ENCODE assay signal across 22 cellular contexts in the genomic region with DNA sequence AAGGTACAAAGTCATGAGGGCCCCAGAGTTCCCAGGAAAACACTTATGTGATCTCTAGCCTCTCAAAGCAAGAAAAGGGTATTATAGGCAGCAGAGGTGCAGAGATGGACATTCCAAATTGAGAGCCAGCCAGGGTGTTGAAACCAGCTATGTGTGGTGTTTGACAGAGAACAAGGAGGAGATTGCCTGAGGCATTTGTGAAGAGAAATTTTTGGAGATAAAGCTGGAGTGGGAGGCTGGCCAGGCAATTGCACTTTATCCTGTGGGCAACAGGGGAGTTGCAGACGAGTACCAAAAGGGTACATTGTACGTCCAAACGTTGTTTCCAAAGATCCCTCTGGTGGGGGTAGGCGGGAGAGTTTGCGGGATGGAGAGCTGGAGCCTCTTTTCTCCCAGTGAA. TPM values are rescaled to one million over a fixed set of nuclear protein-coding genes. Genes with fewer than 3 reads are reported as not detected.
DNase-seq lines count a peak whose midpoint lies in the region; ATAC-seq, FAIRE-seq and TF ChIP-seq lines count a peak whose summit lies in the region.
"Had no signal": no experiment of that assay in that cellular context is flagged by ENCODE, and none has a peak within 500 bp of the region (broad histone marks: within the 10 kb centered on the region; RNA-seq: fewer than 3 reads in every experiment).

No MANE protein-coding gene starts in this region.

- TF ChIP-seq EP300 in HepG2 (IDR thresholded peaks at IDR 0.05; ENCODE audit: low read depth in 2 of 2, low read length in 2 of 2), result no peak
- no peak for TF ChIP-seq EP300 in HepG2 (CRISPR knock-in tag; IDR thresholded peaks at IDR 0.05; ENCODE audit: borderline replicate concordance)

- no peak overlapping the region for H3K4me3 ChIP-seq in HepG2 (replicated peaks in 1 of 3; ENCODE audit: insufficient read depth in 1 of 3, low read depth in 2 of 3, low read length in 3 of 3)
- no peak overlapping the region for H3K4me3 ChIP-seq in right lobe of liver
- H3K4me3 ChIP-seq: GM23338, HAP-1, Peyer's patch, SK-N-MC had no signal

- TF ChIP-seq CTCF in HepG2 (CRISPR knock-in tag; IDR thresholded peaks at IDR 0.05) (no peak), right lobe of liver (IDR thresholded peaks at IDR 0.05) (no peak), RWPE1 (conservative IDR thresholded peaks at IDR 0.05; ENCODE audit: low read depth) (no peak), endothelial cell (IDR thresholded peaks at IDR 0.05; ENCODE audit: unreplicated experiment) (no peak)

- peaks cover 6% of the 10 kb centered on the region; the same call in 1 of the 2 replicates for H4K20me1 ChIP-seq in HepG2 (ENCODE audit: insufficient read depth, low read length)

- peak; percentile 49 for FAIRE-seq in HepG2 (lab: Jason Lieb, UNC)
- FAIRE-seq: GM12892 had no signal

- H3K36me3 ChIP-seq in HepG2 (replicated peaks in 1 of 2; ENCODE audit: control insufficient read depth in 1 of 2, insufficient read depth in 2 of 2, low read length in 2 of 2) (no peaks in the 10 kb centered on the region), right lobe of liver (no peaks in the 10 kb centered on the region)
- H3K36me3 ChIP-seq: HAP-1, Peyer's patch had no signal

- TF ChIP-seq POLR2A in HepG2 (IDR thresholded peaks at IDR 0.05; ENCODE audit: insufficient read depth in 1 of 2, low read depth in 2 of 2, low read length in 2 of 2), result no peak
- TF ChIP-seq POLR2A in right lobe of liver (IDR thresholded peaks at IDR 0.05), result no peak

- H3K36me3 Mint-ChIP-seq in endothelial cell (ENCODE audit: low read depth, unreplicated experiment), result no peaks in the 10 kb centered on the region
- H3K36me3 Mint-ChIP-seq: CD4-positive, CD25-positive, alpha-beta regulatory T cell had no signal

- H3K9me3 ChIP-seq in HepG2 (ENCODE audit: low read length) (no peaks in the 10 kb centered on the region), right lobe of liver (no peaks in the 10 kb centered on the region)
- H3K9me3 ChIP-seq: HAP-1, Peyer's patch had no signal

- peaks cover 44% of the 10 kb centered on the region for H3K4me1 ChIP-seq in HepG2 (ENCODE audit: insufficient read depth, low read length)
- no peaks in the 10 kb centered on the region for H3K4me1 ChIP-seq in right lobe of liver
- H3K4me1 ChIP-seq: HAP-1, Peyer's patch had no signal

- H3K9ac ChIP-seq in HepG2 (ENCODE audit: insufficient read depth, low read depth, low read length), result no peak overlapping the region

- H3K27me3 ChIP-seq in HepG2 (ENCODE audit: control insufficient read depth in 1 of 2, insufficient read depth in 2 of 2, low read length in 2 of 2), result no peaks in the 10 kb centered on the region; a peak in 1 of 5 replicates
- H3K27me3 ChIP-seq in right lobe of liver, result no peaks in the 10 kb centered on the region
- H3K27me3 ChIP-seq: Peyer's patch had no signal

- H3K27ac Mint-ChIP-seq in endothelial cell (ENCODE audit: unreplicated experiment), result no peak overlapping the region
- H3K27ac Mint-ChIP-seq: CD4-positive, CD25-positive, alpha-beta regulatory T cell; GM23338 had no signal

- peaks cover 4% of the 10 kb centered on the region for H3K27me3 Mint-ChIP-seq in endothelial cell (ENCODE audit: unreplicated experiment)

- DNase-seq in HepG2 (ENCODE audit: low spot score) (no peak), right lobe of liver (no peak), OCI-M1 (lab: John Stamatoyannopoulos, UW) (peak; percentile 9), left ventricle myocardium superior (no peak), mucosa of gallbladder (ENCODE audit: low spot score) (no peak), RWPE1 (ENCODE audit: low spot score) (no peak), endothelial cell (ENCODE audit: low spot score) (no peak)
- DNase-seq: CD4-positive, CD25-positive, alpha-beta regulatory T cell; DMS79; KBM-7; NCI-H1092 treated with DMSO at 0.1 percent for 48 hours; NCI-H1436 treated with DMSO at 0.1 percent for 48 hours; NCI-H1930; NCI-H524; NK-92 treated with Interleukin-12 subunit alpha and Interleukin-12 subunit beta, amount 100 ng/mL, for 24 hours; Peyer's patch; SHP77 had no signal

- no peak overlapping the region for H3K27ac ChIP-seq in HepG2 (ENCODE audit: extremely low read length, insufficient read depth, low read length)
- H3K27ac ChIP-seq in right lobe of liver, result no peak overlapping the region
- H3K27ac ChIP-seq in RWPE1, result no peak overlapping the region
- H3K27ac ChIP-seq: Peyer's patch, SK-N-MC had no signal

- POLR2A ChIA-PET in HepG2 (lab: Yijun Ruan, JAX), result interaction anchor here (1.2 kb wide), 1 partner anchor 9 kb away, joined by 5 read pairs; no protein-coding TSS in a partner anchor
- POLR2A ChIA-PET in RWPE1 (lab: Yijun Ruan, JAX; ENCODE audit: low non-redundant PET), result no interaction called here

- BruUV-seq in HepG2 (replicated peaks; lab: Mats Ljungman, UMichigan), result no TSS peak

- 17% methylated on average over 4 of the region's 5 CpGs for WGBS in HepG2 (ENCODE audit: low lambda C conversion rate)
- 40% methylated on average over 5 of the region's 5 CpGs for WGBS in right lobe of liver (ENCODE audit: insufficient coverage, low coverage, low lambda C conversion rate, missing lambda C conversion rate)

- H3K4me1 Mint-ChIP-seq in endothelial cell (ENCODE audit: unreplicated experiment), result peaks cover 4% of the 10 kb centered on the region
- H3K4me1 Mint-ChIP-seq: CD4-positive, CD25-positive, alpha-beta regulatory T cell had no signal

- CTCF ChIA-PET in HepG2 (lab: Yijun Ruan, JAX; ENCODE audit: low intra/inter-chr PET ratio, low total read pairs) (no interaction called here), RWPE1 (lab: Yijun Ruan, JAX) (no interaction called here)

- peak overlapping the region; percentile 39; the same call in 1 of the 2 replicates for H3K4me2 ChIP-seq in HepG2 (ENCODE audit: low read depth, low read length)
- H3K4me2 ChIP-seq: GM23338 had no signal

- peaks cover 22% of the 10 kb centered on the region for H3K79me2 ChIP-seq in HepG2 (ENCODE audit: insufficient read depth, low read length)

- H3K4me3 Mint-ChIP-seq in endothelial cell (ENCODE audit: unreplicated experiment), result no peak overlapping the region
- H3K4me3 Mint-ChIP-seq: CD4-positive, CD25-positive, alpha-beta regulatory T cell; GM23338 had no signal

- no peak for TF ChIP-seq RAD21 in HepG2 (CRISPR knock-in tag; IDR thresholded peaks at IDR 0.05)

- no peaks in the 10 kb centered on the region for H3K9me3 Mint-ChIP-seq in endothelial cell (ENCODE audit: unreplicated experiment)
- H3K9me3 Mint-ChIP-seq: GM23338 had no signal

- in situ Hi-C loops in HepG2 (cut with HindIII; ENCODE audit: extremely low pct_ligation_motif_present, low pct_unique_long_range_greater_than_20kb), result no loop called here

- intact Hi-C loops in HepG2 (cut with micrococcal nuclease; ENCODE audit: unreplicated experiment), result loop anchor here (10.0 kb wide), 2 partner anchors 88 to 442 kb away; no protein-coding TSS in a partner anchor
- intact Hi-C loops in right lobe of liver (cut with DNase I), result no loop called here
- intact Hi-C loops in left ventricle myocardium superior (cut with micrococcal nuclease), result no loop called here

- no peak for ATAC-seq in HepG2
- ATAC-seq in right lobe of liver, result no peak
- peak; percentile 35 for ATAC-seq in left ventricle myocardium superior
- ATAC-seq: GM23338 had no signal

- no peak overlapping the region for H2AFZ ChIP-seq in HepG2 (ENCODE audit: low read length)
- H2AFZ ChIP-seq: GM23338 had no signal

RNA-seq across cellular contexts. Expression of a gene that starts 2.5 kb away (rescaled TPM):
- total RNA-seq in HepG2 (2016; rRNA removed; fragmentation: Illumina TruSeq; extraction: Trizol) (2.6 and 12.2 TPM in 2 replicates), right lobe of liver (1 to 10 TPM; 1.2 to 8.4 (median 5.5) TPM), left ventricle myocardium superior (22.9 TPM), mucosa of gallbladder (85.0 TPM), endothelial cell (ENCODE audit: unreplicated experiment) (2.0 TPM)
- 1.6 and 2.6 TPM in 2 replicates for total RNA-seq in HepG2 (2016; cell fraction: cytosol; rRNA removed; fragmentation: Illumina TruSeq; extraction: Trizol; ENCODE audit: low read depth)
- 2.2 and 12.5 TPM in 2 replicates for total RNA-seq in HepG2 (2016; cell fraction: insoluble cytoplasmic fraction; rRNA removed; fragmentation: Illumina TruSeq; extraction: Trizol)
- total RNA-seq in HepG2 (2016; cell fraction: membrane; rRNA removed; fragmentation: Illumina TruSeq; extraction: Trizol), result 2.0 and 2.2 TPM in 2 replicates
- total RNA-seq in HepG2 (2016; cell fraction: nucleus; rRNA removed; fragmentation: Illumina TruSeq; extraction: Trizol), result 31.1 and 42.3 TPM in 2 replicates
- 63.7 and 66.2 TPM in 2 replicates for polyA plus RNA-seq in HepG2 (2011; rRNA removed)
- polyA plus RNA-seq in HepG2 (2011; cell fraction: cytosol; rRNA removed), result 7.9 and 9.9 TPM in 2 replicates
- 509 and 579 TPM in 2 replicates for polyA plus RNA-seq in HepG2 (2011; cell fraction: nucleus; rRNA removed)
- 45.9 and 59.3 TPM in 2 replicates for polyA plus RNA-seq in HepG2 (2012)
- polyA plus RNA-seq in HepG2 (2016; cell fraction: cytosol; fragmentation: Illumina TruSeq; extraction: Trizol; ENCODE audit: low read depth), result 0.54 and 0.57 TPM in 2 replicates
- polyA plus RNA-seq in HepG2 (2016; cell fraction: insoluble cytoplasmic fraction; fragmentation: Illumina TruSeq; extraction: Trizol; ENCODE audit: low read depth), result 1.7 and 2.5 TPM in 2 replicates
- polyA plus RNA-seq in HepG2 (2016; cell fraction: membrane; fragmentation: Illumina TruSeq; extraction: Trizol; ENCODE audit: low read depth), result 1.5 and 2.0 TPM in 2 replicates
- 48.8 and 52.1 TPM in 2 replicates for polyA plus RNA-seq in HepG2 (2016; cell fraction: nucleus; fragmentation: Illumina TruSeq; extraction: Trizol; ENCODE audit: insufficient read depth, low read depth)
- 115 and 431 TPM in 2 replicates for polyA minus RNA-seq in HepG2 (2011; rRNA and poly(A)+ RNA removed; ENCODE audit: low replicate concordance)
- 5.2 and 6.2 TPM in 2 replicates for polyA minus RNA-seq in HepG2 (2011; cell fraction: cytosol; rRNA and poly(A)+ RNA removed)
- polyA minus RNA-seq in HepG2 (2011; cell fraction: nucleus; rRNA and poly(A)+ RNA removed), result 361 and 396 TPM in 2 replicates
- total RNA-seq: CD4-positive, CD25-positive, alpha-beta regulatory T cell; G401 had no signal
- polyA plus RNA-seq: CD4-positive, CD25-positive, alpha-beta regulatory T cell had no signal
